In genomic region chr6:143696327-143697000, GRCh38 we compare ENCODE assay signal across 19 cellular contexts. TPM values are rescaled to one million over a fixed set of nuclear protein-coding genes. Genes with fewer than 3 reads are reported as not detected.
DNase-seq lines count a peak whose midpoint lies in the region; ATAC-seq, FAIRE-seq and TF ChIP-seq lines count a peak whose summit lies in the region.
"Had no signal": no experiment of that assay in that cellular context is flagged by ENCODE, and none has a peak within 500 bp of the region (broad histone marks: within the 10 kb centered on the region; RNA-seq: fewer than 3 reads in every experiment).

No MANE protein-coding gene starts in this region.

- H3K4me1 ChIP-seq in left ventricle myocardium inferior (peaks cover 96% of the 10 kb centered on the region), endothelial cell of umbilical vein (ENCODE audit: control insufficient read depth, extremely low read depth, insufficient read depth, low read length) (peaks cover 64% of the 10 kb centered on the region), neutrophil (ENCODE audit: control insufficient read depth in 1 of 2, insufficient read depth in 1 of 2, low read depth in 1 of 2, low read length in 1 of 2) (peaks cover 65 to 67% of the 10 kb centered on the region in 2 experiments), urinary bladder (ENCODE audit: insufficient read depth) (peaks cover 2% of the 10 kb centered on the region)
- H3K4me1 ChIP-seq: HAP-1 had no signal

- DNase-seq in left ventricle myocardium inferior (no peak), Right ventricle myocardium inferior (ENCODE audit: missing footprints) (no peak), endothelial cell of umbilical vein (ENCODE audit: low read depth, low spot score) (peak; percentile 76), GDM1 (lab: John Stamatoyannopoulos, UW) (no peak)
- DNase-seq in activated naive CD4-positive, alpha-beta T cell treated with Interleukin-2 at 50 U/mL for 16 hours, result no peak
- DNase-seq: activated CD8-positive, alpha-beta T cell treated with anti-CD3 and anti-CD28 coated beads for 36 hours; amniotic stem cell; CD4-positive, alpha-beta memory T cell; dorsolateral prefrontal cortex; KG1; NCI-H446; occipital lobe had no signal

- TF ChIP-seq CTCF in left ventricle myocardium inferior (IDR thresholded peaks at IDR 0.05; ENCODE audit: borderline replicate concordance) (no peak), endothelial cell of umbilical vein (IDR thresholded peaks at IDR 0.05; ENCODE audit: extremely low read depth in 1 of 2, insufficient read depth in 1 of 2, low read depth in 1 of 2, low read length in 2 of 2) (no peak), neutrophil (IDR thresholded peaks at IDR 0.05) (no peak)

- H3K4me3 ChIP-seq in left ventricle myocardium inferior, result peak overlapping the region; percentile 15
- peak overlapping the region in 1 of 3 experiments; percentile 1 for H3K4me3 ChIP-seq in endothelial cell of umbilical vein (replicated peaks in 1 of 3; ENCODE audit: insufficient read depth in 1 of 3, low read depth in 1 of 3, low read length in 3 of 3)
- peak overlapping the region; percentile 46 to 52 for H3K4me3 ChIP-seq in neutrophil (ENCODE audit: low read depth in 1 of 2, low read length in 1 of 2)
- no peak overlapping the region for H3K4me3 ChIP-seq in urinary bladder (ENCODE audit: low read depth, low read length)
- H3K4me3 ChIP-seq: dorsolateral prefrontal cortex, GM12878, HAP-1, suprapubic skin had no signal

- H4K20me1 ChIP-seq in endothelial cell of umbilical vein (replicated peaks; ENCODE audit: control insufficient read depth, extremely low read depth, insufficient read depth, low read length), result no peaks in the 10 kb centered on the region

- FAIRE-seq in endothelial cell of umbilical vein (lab: Jason Lieb, UNC), result peak; percentile 54
- FAIRE-seq: GM12878 had no signal

- intact Hi-C loops in left ventricle myocardium inferior (cut with micrococcal nuclease), result loop anchor here (10.0 kb wide), 1 partner anchor 48 kb away; no protein-coding TSS in a partner anchor
- intact Hi-C loops in Right ventricle myocardium inferior (cut with DNase I), result loop anchor here (2.0 kb wide), 1 partner anchor 18 kb away; no protein-coding TSS in a partner anchor
- intact Hi-C loops in endothelial cell of umbilical vein (cut with micrococcal nuclease), result loop anchor here (1.0 to 2.0 kb wide), 4 partner anchors 38 to 316 kb away; partner anchors contain the start of gene LTV1

- H3K9me1 ChIP-seq in endothelial cell of umbilical vein (replicated peaks; ENCODE audit: control insufficient read depth, extremely low read depth, insufficient read depth, low read length), result no peaks in the 10 kb centered on the region

- H2AFZ ChIP-seq in endothelial cell of umbilical vein (ENCODE audit: low read depth, low read length), result no peak overlapping the region

- dilution Hi-C loops in endothelial cell of umbilical vein (cut with MboI; ENCODE audit: extremely low pct_ligation_motif_present, low sequenced_read_pairs), result no loop called here

- H3K79me2 ChIP-seq in endothelial cell of umbilical vein (ENCODE audit: control insufficient read depth, insufficient read depth, low read length), result peaks cover 67% of the 10 kb centered on the region

- WGBS in urinary bladder, result 76% methylated on average over 2 of the region's 2 CpGs

- POLR2A ChIA-PET in endothelial cell of umbilical vein (lab: Charles Lee), result no interaction called here

- H3K4me2 ChIP-seq in endothelial cell of umbilical vein (ENCODE audit: insufficient read depth, low read length), result peak overlapping the region; percentile 78

- peak overlapping the region; percentile 33 for H3K9ac ChIP-seq in endothelial cell of umbilical vein (replicated peaks; ENCODE audit: extremely low read depth, insufficient read depth, low read length)

- TSS peak; percentile 35 for BruUV-seq in endothelial cell of umbilical vein (replicated peaks; lab: Mats Ljungman, UMichigan)

- H3K9me3 ChIP-seq in left ventricle myocardium inferior (replicated peaks), result no peaks in the 10 kb centered on the region
- H3K9me3 ChIP-seq in endothelial cell of umbilical vein (replicated peaks; ENCODE audit: control insufficient read depth, insufficient read depth, low read length), result no peaks in the 10 kb centered on the region
- H3K9me3 ChIP-seq in neutrophil, result no peaks in the 10 kb centered on the region
- H3K9me3 ChIP-seq: HAP-1, suprapubic skin had no signal

- H3K27ac ChIP-seq in left ventricle myocardium inferior (replicated peaks) (peak overlapping the region; percentile 64), endothelial cell of umbilical vein (ENCODE audit: insufficient read depth, low read depth, low read length) (peak overlapping the region; percentile 82), neutrophil (peak overlapping the region; percentile 83), urinary bladder (ENCODE audit: low read depth) (peak overlapping the region; percentile 23)

- ATAC-seq in Right ventricle myocardium inferior, result no peak
- ATAC-seq in HG03196 (IDR thresholded peaks at IDR 0.05; ENCODE audit: unreplicated experiment), result no peak
- ATAC-seq: activated CD8-positive, alpha-beta T cell treated with anti-CD3 and anti-CD28 coated beads for 36 hours; GM12878; SK-N-SH treated with all-trans-retinoic acid at 6 μM for 48 hours had no signal

- TF ChIP-seq POLR2A in endothelial cell of umbilical vein (IDR thresholded peaks at IDR 0.05; ENCODE audit: low read depth, low read length), result no peak

- CTCF ChIA-PET in endothelial cell of umbilical vein (lab: Charles Lee), result interaction anchor here (0.7 to 2.1 kb wide), 5 partner anchors 10 to 147 kb away, joined by 3 to 12 read pairs (median 5); no protein-coding TSS in a partner anchor

- H3K27me3 ChIP-seq in left ventricle myocardium inferior (ENCODE audit: low read depth) (no peaks in the 10 kb centered on the region), endothelial cell of umbilical vein (ENCODE audit: control insufficient read depth in 2 of 2, insufficient read depth in 2 of 2, low read length in 2 of 2) (no peaks in the 10 kb centered on the region), neutrophil (no peaks in the 10 kb centered on the region)
- H3K27me3 ChIP-seq: dorsolateral prefrontal cortex, suprapubic skin had no signal

- H3K36me3 ChIP-seq in left ventricle myocardium inferior (no peaks in the 10 kb centered on the region), endothelial cell of umbilical vein (ENCODE audit: control insufficient read depth in 2 of 2, extremely low read depth in 1 of 2, insufficient read depth in 2 of 2, low read length in 2 of 2) (no peaks in the 10 kb centered on the region), neutrophil (no peaks in the 10 kb centered on the region), urinary bladder (ENCODE audit: insufficient read depth) (no peaks in the 10 kb centered on the region)
- H3K36me3 ChIP-seq: HAP-1, suprapubic skin had no signal

TF ChIP-seq in endothelial cell of umbilical vein, 7 proteins besides CTCF, POLR2A, EP300 and RAD21:
- TF ChIP-seq JUN (IDR thresholded peaks at IDR 0.05; ENCODE audit: borderline replicate concordance, insufficient read depth, insufficient read length, low read depth) (no peak), EZH2 (IDR thresholded peaks at IDR 0.05; ENCODE audit: borderline replicate concordance, low read depth, low read length, severe bottlenecking) (no peak), MAX (IDR thresholded peaks at IDR 0.05; ENCODE audit: insufficient read depth, insufficient read length) (no peak), MYC (IDR thresholded peaks at IDR 0.05; ENCODE audit: low read depth, low read length) (no peak), GATA2 (IDR thresholded peaks at IDR 0.05; ENCODE audit: insufficient read depth, insufficient read length, low read depth, low read length) (peak; percentile 33), POLR2AphosphoS5 (IDR thresholded peaks at IDR 0.05; ENCODE audit: insufficient read depth, low read depth, low read length) (no peak), FOS (IDR thresholded peaks at IDR 0.05; ENCODE audit: borderline replicate concordance, insufficient read depth, low read length) (peak; percentile 44)

RNA-seq across cellular contexts. Expression of gene PHACTR2, which starts 18.7 kb away (rescaled TPM):
- 71.0 TPM for total RNA-seq in left ventricle myocardium inferior
- total RNA-seq in Right ventricle myocardium inferior, result 75.9 TPM
- 160 and 178 TPM in 2 replicates for total RNA-seq in endothelial cell of umbilical vein
- polyA plus RNA-seq in endothelial cell of umbilical vein, result 16.3 and 16.4 TPM in 2 replicates
- 29.6 and 33.0 TPM in 2 replicates for polyA plus RNA-seq in endothelial cell of umbilical vein (2011; cell fraction: cytosol; rRNA removed)
- 39.3 and 44.1 TPM in 2 replicates for polyA plus RNA-seq in endothelial cell of umbilical vein (2011; cell fraction: nucleus; rRNA removed)
- polyA plus RNA-seq in endothelial cell of umbilical vein (2012), result 31.3 and 53.0 TPM in 2 replicates
- 70.7 and 72.0 TPM in 2 replicates for polyA minus RNA-seq in endothelial cell of umbilical vein
- polyA minus RNA-seq in endothelial cell of umbilical vein (2011; cell fraction: cytosol; rRNA and poly(A)+ RNA removed), result 8.0 TPM
- polyA minus RNA-seq in endothelial cell of umbilical vein (2011; cell fraction: nucleus; rRNA and poly(A)+ RNA removed), result 81.0 and 88.1 TPM in 2 replicates
- total RNA-seq in urinary bladder, result 160 TPM
- polyA plus RNA-seq in urinary bladder, result 11.2 TPM

Comparison
In these comparisons a context has a peak if more than half of its experiments do, and no peak if none do; other contexts are left out.
1. H3K27ac ChIP-seq: peak in every context shown above with its lines; median percentile 83 in neutrophil; 82 in endothelial cell of umbilical vein; 64 in left ventricle myocardium inferior; 23 in urinary bladder.